8 cellular contexts compared by ENCODE assay signal in genomic region chr4:4524364-4524763, GRCh38. TPM values are rescaled to one million over a fixed set of nuclear protein-coding genes. Genes with fewer than 3 reads are reported as not detected.
DNase-seq lines count a peak whose midpoint lies in the region; ATAC-seq and TF ChIP-seq lines count a peak whose summit lies in the region.

No MANE protein-coding gene starts in this region.

- H3K4me3 ChIP-seq in IMR-90 (ENCODE audit: insufficient read depth, low read depth, low read length) = no peak overlapping the region

- TF ChIP-seq POLR2A in IMR-90 (IDR thresholded peaks at IDR 0.05; ENCODE audit: low read depth, low read length) = no peak

- CTCF ChIA-PET in IMR-90 (lab: Yijun Ruan, JAX) = no interaction called here

- no peak overlapping the region for H3K18ac ChIP-seq in IMR-90 (ENCODE audit: low read depth, low read length)

- H4K8ac ChIP-seq in IMR-90 (ENCODE audit: low read depth in 2 of 2, low read length in 2 of 2) = no peak overlapping the region

- no peak overlapping the region for H4K5ac ChIP-seq in IMR-90 (ENCODE audit: low read depth, low read length)

- no peak overlapping the region for H3K23ac ChIP-seq in IMR-90 (ENCODE audit: low read depth, low read length)

- no peaks in the 10 kb centered on the region for H3K27me3 Mint-ChIP-seq in activated naive CD8-positive, alpha-beta T cell treated with anti-CD3 and anti-CD28 coated beads, Interleukin-2, amount 10 ng/mL, durations not matched to agents 7 days and 5 days

- peaks cover 7% of the 10 kb centered on the region for H3K9me1 ChIP-seq in IMR-90 (ENCODE audit: insufficient read depth, low read length)

- no peak for TF ChIP-seq RAD21 in IMR-90 (IDR thresholded peaks at IDR 0.05; ENCODE audit: low read length)

- peaks cover 27% of the 10 kb centered on the region; the same call in 1 of the 2 replicates for H4K20me1 ChIP-seq in IMR-90 (ENCODE audit: insufficient read depth, low read length)

- BruUV-seq in IMR-90 (replicated peaks; lab: Mats Ljungman, UMichigan) = no TSS peak

- intact Hi-C loops in IMR-90 (cut with micrococcal nuclease) = no loop called here

- H3K9me3 Mint-ChIP-seq in activated naive CD8-positive, alpha-beta T cell treated with anti-CD3 and anti-CD28 coated beads, Interleukin-2, amount 10 ng/mL, durations not matched to agents 7 days and 5 days = no peaks in the 10 kb centered on the region

- no peak overlapping the region for H2BK5ac ChIP-seq in IMR-90 (ENCODE audit: low read depth, low read length, poor library complexity, severe bottlenecking)

- H3K4me3 Mint-ChIP-seq in activated naive CD8-positive, alpha-beta T cell treated with anti-CD3 and anti-CD28 coated beads, Interleukin-2, amount 10 ng/mL, durations not matched to agents 7 days and 5 days = peak overlapping the region; percentile 33

- peaks cover 21% of the 10 kb centered on the region for H3K4me1 Mint-ChIP-seq in activated naive CD8-positive, alpha-beta T cell treated with anti-CD3 and anti-CD28 coated beads, Interleukin-2, amount 10 ng/mL, durations not matched to agents 7 days and 5 days

- H2AK9ac ChIP-seq in IMR-90 (replicated peaks; ENCODE audit: low read depth, low read length, poor library complexity) = no peak overlapping the region

- H2BK20ac ChIP-seq in IMR-90 (ENCODE audit: low read depth, low read length) = no peak overlapping the region

- no peak overlapping the region for H2BK120ac ChIP-seq in IMR-90 (ENCODE audit: low read depth, low read length)

- no peak overlapping the region for H3K4ac ChIP-seq in IMR-90 (ENCODE audit: low read depth, low read length)

- H3K79me1 ChIP-seq in IMR-90 (ENCODE audit: low read depth in 1 of 2, low read length in 2 of 2) = peaks cover 25 to 49% of the 10 kb centered on the region in 2 experiments

- H3K36me3 ChIP-seq in IMR-90 (ENCODE audit: control insufficient read depth, insufficient read depth, low read length) = peaks cover 5% of the 10 kb centered on the region; the same call in 1 of the 2 replicates

- no peaks in the 10 kb centered on the region for H3K4me1 ChIP-seq in IMR-90 (ENCODE audit: control insufficient read depth, insufficient read depth, low read length)

- H3K36me3 Mint-ChIP-seq in activated naive CD8-positive, alpha-beta T cell treated with anti-CD3 and anti-CD28 coated beads, Interleukin-2, amount 10 ng/mL, durations not matched to agents 7 days and 5 days = peaks cover 12% of the 10 kb centered on the region

- H3K9ac ChIP-seq in IMR-90 (ENCODE audit: low read depth, low read length) = no peak overlapping the region

- no peak overlapping the region for H2BK15ac ChIP-seq in IMR-90 (ENCODE audit: low read depth, low read length)

- H3K14ac ChIP-seq in IMR-90 (replicated peaks; ENCODE audit: low read depth, low read length) = no peak overlapping the region

- WGBS in IMR-90 (ENCODE audit: extremely low coverage in 2 of 2, insufficient read length in 1 of 2), 2 experiments = no CpG with 5 or more reads among the region's 4 CpGs

- no peak overlapping the region for H2AK5ac ChIP-seq in IMR-90 (ENCODE audit: low read depth, low read length)

- H3K4me2 ChIP-seq in IMR-90 (ENCODE audit: low read depth, low read length) = no peak overlapping the region

- DNase-seq in IMR-90 (peak; percentile 11), D341Med (ENCODE audit: low spot score) (no peak), dermis blood vessel endothelial cell (no peak), midbrain (lab: John Stamatoyannopoulos, UW) (no peak)
- peak; percentile 32 for DNase-seq in activated naive CD8-positive, alpha-beta T cell treated with anti-CD3 and anti-CD28 coated beads, Interleukin-2, amount 10 ng/mL, durations not matched to agents 7 days and 5 days
- DNase-seq in stimulated activated CD4-positive, alpha-beta T cell treated with anti-CD3 and anti-CD28 coated beads, Interleukin-1b, Interleukin-23, amount 100 ng/mL, for 48 hours = peak; percentile 19

- in situ Hi-C loops in IMR-90 (cut with MboI; ENCODE audit: low sequenced_read_pairs) = no loop called here

- POLR2A ChIA-PET in IMR-90 (lab: Charles Lee; ENCODE audit: unreplicated experiment) = no interaction called here
- POLR2A ChIA-PET in activated naive CD8-positive, alpha-beta T cell treated with anti-CD3 and anti-CD28 coated beads, Interleukin-2, amount 10 ng/mL, durations not matched to agents 7 days and 5 days (lab: Charles Lee) = interaction anchor here (1.5 kb wide), 1 partner anchor 17 kb away, joined by 5 read pairs; the partner anchor contains the start of gene STX18

- H3K56ac ChIP-seq in IMR-90 (ENCODE audit: extremely low read depth, insufficient read depth, low read length) = no peak overlapping the region

- no peak overlapping the region for H4K91ac ChIP-seq in IMR-90 (ENCODE audit: insufficient read depth, low read depth, low read length)

- no peak overlapping the region for H2AFZ ChIP-seq in IMR-90 (replicated peaks; ENCODE audit: low read length, poor library complexity)

- ATAC-seq in GM21576 (IDR thresholded peaks at IDR 0.05; ENCODE audit: unreplicated experiment) (peak; percentile 96), IMR-90 (ENCODE audit: low read depth) (peak; percentile 24; the same call in 1 of the 2 replicates)
- peak; percentile 98 for ATAC-seq in activated naive CD8-positive, alpha-beta T cell treated with anti-CD3 and anti-CD28 coated beads, Interleukin-2, amount 10 ng/mL, durations not matched to agents 7 days and 5 days (ENCODE audit: low read depth)

- peak overlapping the region; percentile 46 for H3K27ac Mint-ChIP-seq in activated naive CD8-positive, alpha-beta T cell treated with anti-CD3 and anti-CD28 coated beads, Interleukin-2, amount 10 ng/mL, durations not matched to agents 7 days and 5 days

- H3K9me3 ChIP-seq in IMR-90 (ENCODE audit: control insufficient read depth, insufficient read depth, low read length) = no peaks in the 10 kb centered on the region

- TF ChIP-seq CTCF in GM12874 (IDR thresholded peaks at IDR 0.05; ENCODE audit: insufficient read depth, low read depth, low read length) (peak; percentile 25), IMR-90 (conservative IDR thresholded peaks at IDR 0.05; ENCODE audit: low read depth, low read length) (no peak)

- H3K27ac ChIP-seq in IMR-90 (ENCODE audit: insufficient read depth, low read length) = no peak overlapping the region

- dilution Hi-C loops in IMR-90 (cut with HindIII; ENCODE audit: low sequenced_read_pairs, unreplicated experiment) = no loop called here

- no peaks in the 10 kb centered on the region for H3K27me3 ChIP-seq in IMR-90 (ENCODE audit: control insufficient read depth, insufficient read depth, low read length)

TF ChIP-seq in IMR-90, 13 proteins besides CTCF, POLR2A, EP300 and RAD21:
- TF ChIP-seq MAZ (IDR thresholded peaks at IDR 0.05; ENCODE audit: borderline replicate concordance, low read depth, low read length) (no peak), MAFK (IDR thresholded peaks at IDR 0.05; ENCODE audit: low read depth, low read length) (no peak), RCOR1 (IDR thresholded peaks at IDR 0.05; ENCODE audit: insufficient replicate concordance, low read length) (no peak), CEBPB (IDR thresholded peaks at IDR 0.05; ENCODE audit: low read depth, low read length) (no peak), FOS (IDR thresholded peaks at IDR 0.05; ENCODE audit: low read depth, low read length) (no peak), SMC3 (IDR thresholded peaks at IDR 0.05; ENCODE audit: low read depth, low read length) (no peak), USF2 (IDR thresholded peaks at IDR 0.05; ENCODE audit: low read depth, low read length) (no peak)

RNA-seq across cellular contexts. Expression of gene STX18, which starts 17.5 kb away (rescaled TPM):
- total RNA-seq in IMR-90 (2012; rRNA removed) (20.1 and 26.9 TPM in 2 replicates), dermis blood vessel endothelial cell (21.3 and 23.5 TPM in 2 replicates)
- 20.2 and 23.4 TPM in 2 replicates for polyA plus RNA-seq in IMR-90 (2012; rRNA removed)
- polyA plus RNA-seq in IMR-90 (2012; cell fraction: cytosol; rRNA removed) = 28.5 and 38.9 TPM in 2 replicates
- 32.2 and 66.6 TPM in 2 replicates for polyA plus RNA-seq in IMR-90 (2012; cell fraction: nucleus; rRNA removed; ENCODE audit: low replicate concordance)
- total RNA-seq in activated naive CD8-positive, alpha-beta T cell treated with anti-CD3 and anti-CD28 coated beads, Interleukin-2, amount 10 ng/mL, durations not matched to agents 7 days and 5 days = 10 to 100 TPM; 26.5 to 27.1 TPM

Comparison
In these comparisons a context has a peak if more than half of its experiments do, and no peak if none do; other contexts are left out.
1. ATAC-seq: peak in every context shown above with its lines; median percentile 98 in activated naive CD8-positive, alpha-beta T cell treated with anti-CD3 and anti-CD28 coated beads, Interleukin-2, amount 10 ng/mL, durations not matched to agents 7 days and 5 days; 96 in GM21576; 24 in IMR-90.
2. DNase-seq: peak in IMR-90 (single experiment), activated naive CD8-positive, alpha-beta T cell treated with anti-CD3 and anti-CD28 coated beads, Interleukin-2, amount 10 ng/mL, durations not matched to agents 7 days and 5 days (single experiment) and stimulated activated CD4-positive, alpha-beta T cell treated with anti-CD3 and anti-CD28 coated beads, Interleukin-1b, Interleukin-23, amount 100 ng/mL, for 48 hours (single experiment); none in D341Med (single experiment), dermis blood vessel endothelial cell (single experiment) and midbrain (single experiment).